In the genomic region with DNA sequence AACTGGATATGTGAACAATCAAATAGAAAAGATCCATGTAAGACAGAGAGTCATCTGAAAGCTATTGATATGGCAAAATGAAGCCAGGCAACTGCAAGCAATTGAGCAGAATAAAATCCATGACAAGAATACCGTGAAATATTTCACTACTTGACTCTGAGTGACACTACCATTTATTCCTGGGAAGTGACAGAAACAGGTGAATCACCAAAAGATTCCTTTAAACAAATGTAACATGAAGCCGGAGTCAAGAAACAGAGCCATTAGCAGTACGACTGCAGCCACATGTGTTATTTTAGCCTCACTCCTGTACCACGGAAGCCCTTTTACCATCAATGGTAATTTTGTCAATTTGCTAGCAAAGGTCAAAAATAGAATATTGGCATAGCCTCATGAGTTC, we compare ENCODE assay signal across 28 cellular contexts.
"Had no signal": no experiment of that assay in that cellular context is flagged by ENCODE, and none has a peak within 500 bp of the region (broad histone marks: within the 10 kb centered on the region; RNA-seq: fewer than 3 reads in every experiment).

No MANE protein-coding gene starts in this region.

- H3K27ac ChIP-seq: adrenal gland, body of pancreas, colonic mucosa, WERI-Rb-1 had no signal

- H3K27me3 ChIP-seq: adrenal gland, body of pancreas, colonic mucosa had no signal

- H3K9me3 ChIP-seq: adrenal gland, body of pancreas, colonic mucosa had no signal

- H3K36me3 ChIP-seq: adrenal gland, colonic mucosa, WERI-Rb-1 had no signal

- DNase-seq: activated B cell treated with CpG ODN at 0.5 μM for 24 hours; activated CD4-positive, alpha-beta T cell treated with anti-CD3 and anti-CD28 coated beads for 48 hours; activated CD4-positive, alpha-beta T cell treated with anti-CD3 and anti-CD28 coated beads, Interleukin-2, amount 50 U/mL, for 1 hour; activated CD4-positive, alpha-beta T cell treated with anti-CD3 and anti-CD28 coated beads, Interleukin-2, amount 50 U/mL, for 48 hours; activated CD8-positive, alpha-beta memory T cell treated with anti-CD3 and anti-CD28 coated beads for 24 hours; activated CD8-positive, alpha-beta T cell treated with anti-CD3 and anti-CD28 coated beads for 36 hours; activated effector memory CD4-positive, alpha-beta T cell treated with anti-CD3 and anti-CD28 coated beads, Interleukin-2, amount 50 U/mL, for 16 hours; activated naive CD4-positive, alpha-beta T cell treated with anti-CD3 and anti-CD28 coated beads for 36 hours; activated naive CD8-positive, alpha-beta T cell treated with anti-CD3 and anti-CD28 coated beads for 36 hours; activated naive CD8-positive, alpha-beta T cell treated with anti-CD3 and anti-CD28 coated beads, Interleukin-2, amount 50 U/mL, for 24 hours; activated T-cell treated with anti-CD3 and anti-CD28 coated beads, Interleukin-2, amount 50 U/mL, for 48 hours; adrenal gland; amygdala; aorta; body of pancreas; central memory CD4-positive, alpha-beta T cell; cerebellar nuclear complex; colonic mucosa; effector CD8-positive, alpha-beta T cell; foreskin fibroblast; T-helper 1 cell; T-helper 17 cell; T1000; WERI-Rb-1 had no signal

- FAIRE-seq: endometrium, frontal cortex had no signal

- ATAC-seq: activated CD4-positive, CD25-positive, alpha-beta regulatory T cell treated with anti-CD3 and anti-CD28 coated beads, Interleukin-2, amount 50 U/mL, for 24 hours; activated CD8-positive, alpha-beta T cell treated with anti-CD3 and anti-CD28 coated beads for 36 hours; activated naive CD8-positive, alpha-beta T cell treated with anti-CD3 and anti-CD28 coated beads, Interleukin-2, amount 50 U/mL, for 24 hours; body of pancreas; esophagus mucosa; T-helper 17 cell had no signal

- H3K4me1 ChIP-seq: adrenal gland, body of pancreas, colonic mucosa had no signal

- H3K4me3 ChIP-seq: adrenal gland, body of pancreas, colonic mucosa had no signal
